ENCODE assay signal across 18 cellular contexts in the genomic region with DNA sequence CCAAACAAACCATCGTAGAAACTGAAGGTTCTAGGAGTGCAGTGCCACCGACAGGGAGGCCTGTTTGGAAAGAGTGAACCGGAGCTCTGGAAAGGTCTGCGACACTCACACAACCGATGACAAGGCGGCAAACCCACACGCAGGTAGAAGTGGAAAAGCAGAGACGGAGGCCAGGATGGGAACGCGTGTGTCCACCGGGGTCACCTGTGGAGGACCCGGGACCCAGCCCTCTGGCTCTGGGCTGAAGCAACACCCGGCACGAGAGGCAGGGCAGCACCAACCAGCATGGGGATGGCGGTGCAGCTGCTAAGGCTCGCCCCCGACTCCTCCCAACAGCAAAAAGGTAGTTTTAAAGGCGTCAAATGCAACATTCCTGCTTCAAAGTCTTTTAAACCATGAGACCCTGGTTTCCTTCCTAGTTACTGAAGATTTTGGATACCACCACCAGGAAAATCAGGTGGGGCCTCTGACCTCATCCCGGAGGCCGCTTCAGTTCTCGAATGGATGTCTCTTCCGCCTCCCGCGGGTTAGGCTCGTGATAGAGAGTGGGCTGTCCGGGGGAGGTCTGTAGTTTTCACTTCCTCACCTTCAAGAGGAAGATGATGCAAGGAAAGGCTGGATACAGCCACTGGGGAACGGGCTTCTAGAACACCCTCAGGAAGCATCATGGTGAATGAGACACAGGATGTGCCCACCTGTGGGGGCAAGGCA.
DNase-seq lines count a peak whose midpoint lies in the region; ATAC-seq and TF ChIP-seq lines count a peak whose summit lies in the region.
"Had no signal": no experiment of that assay in that cellular context is flagged by ENCODE, and none has a peak within 500 bp of the region (broad histone marks: within the 10 kb centered on the region; RNA-seq: fewer than 3 reads in every experiment).

No MANE protein-coding gene starts in this region.

- H3K4me3 ChIP-seq in AG04450 (ENCODE audit: low read depth, low read length): no peak overlapping the region
- no peak overlapping the region for H3K4me3 ChIP-seq in GM23338
- H3K4me3 ChIP-seq in hepatocyte: no peak overlapping the region
- H3K4me3 ChIP-seq: suprapubic skin had no signal

- H3K4me1 Mint-ChIP-seq in GM23338: peaks cover 11% of the 10 kb centered on the region
- H3K4me1 Mint-ChIP-seq in activated naive CD8-positive, alpha-beta T cell treated with anti-CD3 and anti-CD28 coated beads, Interleukin-2, amount 50 U/mL, for 24 hours: peaks cover 3% of the 10 kb centered on the region
- H3K4me1 Mint-ChIP-seq in natural killer cell: peaks cover 0 to 4% of the 10 kb centered on the region in 2 donors
- H3K4me1 Mint-ChIP-seq: memory B cell had no signal

- CTCF ChIA-PET in AG04450 (lab: Charles Lee): no interaction called here

- H3K4me2 ChIP-seq in GM23338: no peak overlapping the region
- H3K4me2 ChIP-seq in hepatocyte: no peak overlapping the region

- DNase-seq in AG04450 (ENCODE audit: low read depth, low spot score): no peak
- no peak for DNase-seq in GM23338 (ENCODE audit: low spot score)
- no peak for DNase-seq in activated naive CD8-positive, alpha-beta T cell treated with anti-CD3 and anti-CD28 coated beads, Interleukin-2, amount 50 U/mL, for 24 hours
- peak; percentile 65 for DNase-seq in mesenteric fat pad (ENCODE audit: low spot score)
- DNase-seq in stimulated activated CD4-positive, alpha-beta T cell treated with anti-CD3 and anti-CD28 coated beads, Interleukin-2, amount 100 ng/mL, for 48 hours: no peak
- DNase-seq in hepatocyte (ENCODE audit: low spot score): no peak
- DNase-seq in natural killer cell: no peak
- DNase-seq: activated CD4-positive, alpha-beta T cell treated with anti-CD3 and anti-CD28 coated beads for 48 hours; anterior cingulate cortex; dermis blood vessel endothelial cell; NCI-H1930; NCI-H446 treated with DMSO at 0.1 percent for 48 hours; SIG-M5 had no signal

- TF ChIP-seq CTCF in AG04450 (IDR thresholded peaks at IDR 0.05; ENCODE audit: low read depth, low read length) (no peak), GM23338 (conservative IDR thresholded peaks at IDR 0.05; ENCODE audit: low read depth in 2 of 2) (no peak), hepatocyte (IDR thresholded peaks at IDR 0.05; ENCODE audit: poor library complexity) (no peak), natural killer cell (IDR thresholded peaks at IDR 0.05) (no peak)

- H3K79me2 ChIP-seq in GM23338 (replicated peaks; ENCODE audit: insufficient read depth) (no peaks in the 10 kb centered on the region), hepatocyte (peaks cover 6% of the 10 kb centered on the region)

- POLR2A ChIA-PET in AG04450 (lab: Yijun Ruan, JAX): interaction anchor here (0.9 to 1.1 kb wide), 2 partner anchors 12 to 360 kb away, joined by 3 read pairs; no protein-coding TSS in a partner anchor

- intact Hi-C loops in natural killer cell (cut with micrococcal nuclease): no loop called here

- H4K20me1 ChIP-seq in GM23338 (replicated peaks; ENCODE audit: insufficient read depth): peaks cover 14% of the 10 kb centered on the region; the same call in 1 of the 2 replicates
- H4K20me1 ChIP-seq in hepatocyte (ENCODE audit: insufficient read depth, poor library complexity, severe bottlenecking): no peaks in the 10 kb centered on the region

- H3K4me1 ChIP-seq in GM23338 (ENCODE audit: insufficient read depth) (no peaks in the 10 kb centered on the region), hepatocyte (ENCODE audit: insufficient read depth) (peaks cover 9% of the 10 kb centered on the region)

- peaks cover 31% of the 10 kb centered on the region for H3K36me3 ChIP-seq in GM23338 (ENCODE audit: insufficient read depth)
- peaks cover 4% of the 10 kb centered on the region for H3K36me3 ChIP-seq in hepatocyte (replicated peaks; ENCODE audit: insufficient read depth, low read depth)

- ATAC-seq in GM23338 (peak; percentile 48), HG03378 (IDR thresholded peaks at IDR 0.05; ENCODE audit: unreplicated experiment) (no peak), natural killer cell (no peak)
- ATAC-seq in activated naive CD8-positive, alpha-beta T cell treated with anti-CD3 and anti-CD28 coated beads, Interleukin-2, amount 50 U/mL, for 24 hours: peak; percentile 40
- ATAC-seq: right cardiac atrium had no signal

- H2AFZ ChIP-seq in GM23338 (no peak overlapping the region), hepatocyte (no peak overlapping the region)

- peak overlapping the region; percentile 72 for H3K27ac Mint-ChIP-seq in GM23338
- peak overlapping the region; percentile 28 for H3K27ac Mint-ChIP-seq in activated naive CD8-positive, alpha-beta T cell treated with anti-CD3 and anti-CD28 coated beads, Interleukin-2, amount 50 U/mL, for 24 hours
- H3K27ac Mint-ChIP-seq in natural killer cell: no peak overlapping the region
- H3K27ac Mint-ChIP-seq: memory B cell had no signal

- H3K9me3 Mint-ChIP-seq in GM23338 (no peaks in the 10 kb centered on the region), natural killer cell (no peaks in the 10 kb centered on the region)
- no peaks in the 10 kb centered on the region for H3K9me3 Mint-ChIP-seq in activated naive CD8-positive, alpha-beta T cell treated with anti-CD3 and anti-CD28 coated beads, Interleukin-2, amount 50 U/mL, for 24 hours
- H3K9me3 Mint-ChIP-seq: memory B cell, neural crest cell had no signal

- H3K27me3 Mint-ChIP-seq in GM23338 (ENCODE audit: insufficient read depth, low read depth, poor library complexity) (no peaks in the 10 kb centered on the region), natural killer cell (ENCODE audit: low read depth in 2 of 2) (no peaks in the 10 kb centered on the region)
- H3K27me3 Mint-ChIP-seq in activated naive CD8-positive, alpha-beta T cell treated with anti-CD3 and anti-CD28 coated beads, Interleukin-2, amount 50 U/mL, for 24 hours: no peaks in the 10 kb centered on the region
- H3K27me3 Mint-ChIP-seq: memory B cell had no signal

- H3K9me3 ChIP-seq in AG04450 (ENCODE audit: control insufficient read depth, insufficient read depth, low read length) (peaks cover 3% of the 10 kb centered on the region; the same call in 1 of the 2 replicates), hepatocyte (ENCODE audit: low read depth) (no peaks in the 10 kb centered on the region)
- H3K9me3 ChIP-seq: suprapubic skin had no signal

- no peaks in the 10 kb centered on the region for H3K9me2 ChIP-seq in GM23338 (ENCODE audit: insufficient read depth)
- H3K9me2 ChIP-seq in hepatocyte (replicated peaks; ENCODE audit: insufficient read depth): no peaks in the 10 kb centered on the region

- H3K27me3 ChIP-seq in AG04450 (ENCODE audit: control insufficient read depth, insufficient read depth, low read length): no peaks in the 10 kb centered on the region
- H3K27me3 ChIP-seq in GM23338 (ENCODE audit: insufficient read depth): no peaks in the 10 kb centered on the region
- H3K27me3 ChIP-seq in hepatocyte: no peaks in the 10 kb centered on the region
- H3K27me3 ChIP-seq: suprapubic skin had no signal

- 96% methylated on average over 27 of the region's 27 CpGs for WGBS in hepatocyte (ENCODE audit: low lambda C conversion rate, missing lambda C conversion rate)

- H3K4me3 Mint-ChIP-seq in GM23338: no peak overlapping the region
- H3K4me3 Mint-ChIP-seq in activated naive CD8-positive, alpha-beta T cell treated with anti-CD3 and anti-CD28 coated beads, Interleukin-2, amount 50 U/mL, for 24 hours: no peak overlapping the region
- H3K4me3 Mint-ChIP-seq in natural killer cell: no peak overlapping the region
- H3K4me3 Mint-ChIP-seq: memory B cell, neural crest cell had no signal

- peak overlapping the region; percentile 11 for H3K27ac ChIP-seq in AG04450 (ENCODE audit: low read depth, low read length)
- no peak overlapping the region for H3K27ac ChIP-seq in GM23338 (ENCODE audit: low read depth)
- H3K27ac ChIP-seq in hepatocyte: no peak overlapping the region
- H3K27ac ChIP-seq: suprapubic skin had no signal

- H3K36me3 Mint-ChIP-seq in GM23338 (ENCODE audit: low read depth) (peaks cover 56% of the 10 kb centered on the region), natural killer cell (no peaks in the 10 kb centered on the region)
- peaks cover 21% of the 10 kb centered on the region for H3K36me3 Mint-ChIP-seq in activated naive CD8-positive, alpha-beta T cell treated with anti-CD3 and anti-CD28 coated beads, Interleukin-2, amount 50 U/mL, for 24 hours (ENCODE audit: low read depth)

- no peaks in the 10 kb centered on the region for H3F3A ChIP-seq in GM23338 (replicated peaks; ENCODE audit: low read depth)

TF ChIP-seq in GM23338, 12 proteins besides CTCF, POLR2A, EP300 and RAD21:
- TF ChIP-seq POLR2AphosphoS5 (IDR thresholded peaks at IDR 0.05; ENCODE audit: low read depth) (no peak), ZNF331 (CRISPR knock-in tag; IDR thresholded peaks at IDR 0.05; ENCODE audit: low read depth) (no peak), JUNB (IDR thresholded peaks at IDR 0.05; ENCODE audit: unreplicated experiment) (no peak), CREB1 (CRISPR knock-in tag; IDR thresholded peaks at IDR 0.05; ENCODE audit: low read depth) (no peak), EZH2 (IDR thresholded peaks at IDR 0.05; ENCODE audit: low read depth, unreplicated experiment) (no peak)
TF ChIP-seq in GM23338: peak in this region for 0.

Comparison
In these comparisons a context has a peak if more than half of its experiments do, and no peak if none do; other contexts are left out.
1. ATAC-seq: peak in GM23338 (single experiment) and activated naive CD8-positive, alpha-beta T cell treated with anti-CD3 and anti-CD28 coated beads, Interleukin-2, amount 50 U/mL, for 24 hours (single experiment); none in HG03378 (single experiment) and natural killer cell (0 of 3).
2. H3K27ac Mint-ChIP-seq: peak in GM23338 (single experiment) and activated naive CD8-positive, alpha-beta T cell treated with anti-CD3 and anti-CD28 coated beads, Interleukin-2, amount 50 U/mL, for 24 hours (single experiment); none in natural killer cell (0 of 2).